8 cellular contexts compared by ENCODE assay signal in the genomic region with DNA sequence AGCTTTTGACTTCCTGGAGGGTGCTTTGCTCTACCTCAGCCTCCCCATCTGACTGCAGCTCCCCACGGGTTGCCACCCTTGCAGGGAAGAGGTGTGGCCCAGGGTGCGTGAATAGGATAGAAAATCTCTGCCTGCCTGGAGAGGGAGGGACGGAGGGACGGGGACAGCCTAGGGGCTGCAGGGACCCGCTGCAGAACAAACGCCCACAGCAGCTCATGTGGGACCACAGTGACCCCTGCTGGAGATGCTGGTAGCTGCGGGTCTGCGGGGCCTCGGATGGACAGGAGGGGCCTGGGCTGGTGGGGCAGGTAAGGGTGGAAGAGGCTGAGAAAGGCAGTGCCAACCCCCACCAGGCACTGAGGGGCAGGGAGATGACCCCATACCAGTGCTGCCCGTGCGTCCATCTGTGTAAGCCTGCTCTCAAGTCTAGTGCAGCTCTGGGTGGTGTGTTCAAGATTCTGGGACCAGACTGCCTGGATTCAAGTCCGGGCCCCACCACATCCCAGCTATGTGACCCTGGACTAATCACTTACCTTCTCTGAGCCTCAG.
A peak's percentile ranks its signal among the peaks of the same experiment; 100 is the strongest.
DNase-seq lines count a peak whose midpoint lies in the region; ATAC-seq and TF ChIP-seq lines count a peak whose summit lies in the region.

No MANE protein-coding gene starts in this region.

- TF ChIP-seq CTCF in VCaP (conservative IDR thresholded peaks at IDR 0.05) (peak; percentile 97), brain microvascular endothelial cell (IDR thresholded peaks at IDR 0.05; ENCODE audit: low read depth, low read length, missing control alignments) (peak; percentile 95)

- H3K27me3 ChIP-seq in brain microvascular endothelial cell (replicated peaks) = no peaks in the 10 kb centered on the region

- in situ Hi-C loops in brain microvascular endothelial cell (cut with HindIII; ENCODE audit: low pct_ligation_motif_present, low sequenced_read_pairs) = no loop called here

- peaks cover 88% of the 10 kb centered on the region for H3K36me3 ChIP-seq in brain microvascular endothelial cell (replicated peaks)

- ATAC-seq in GM21529 (IDR thresholded peaks at IDR 0.05; ENCODE audit: unreplicated experiment) = no peak

- H3K4me3 ChIP-seq in brain microvascular endothelial cell (ENCODE audit: low read depth, low read length) = no peak overlapping the region

- H3K27ac ChIP-seq in VCaP (no peak overlapping the region; the same call in 1 of the 2 replicates), brain microvascular endothelial cell (no peak overlapping the region)

- peak; percentile 88 for DNase-seq in DMS 273 (lab: John Stamatoyannopoulos, UW; ENCODE audit: unreplicated experiment)
- DNase-seq in DMS 273 treated with DMSO at 0.1 percent for 48 hours (lab: John Stamatoyannopoulos, UW) = no peak
- DNase-seq in NCI-H1105 treated with DMSO at 0.1 percent for 48 hours (lab: John Stamatoyannopoulos, UW) = peak; percentile 60
- DNase-seq in brain microvascular endothelial cell = no peak
- DNase-seq in iris pigment epithelial cell (ENCODE audit: low read depth) = peak; percentile 35
- DNase-seq in stimulated activated CD4-positive, alpha-beta T cell treated with anti-CD3 and anti-CD28 coated beads, Interleukin-1b, Interleukin-23, amount 100 ng/mL, for 24 hours (ENCODE audit: low read depth in 4 of 4, low spot score in 1 of 4) = peak; percentile 36 to 56 (median 50)

Comparison
In these comparisons a context has a peak if more than half of its experiments do, and no peak if none do; other contexts are left out.
1. DNase-seq: peak in DMS 273 (single experiment), NCI-H1105 treated with DMSO at 0.1 percent for 48 hours (single experiment), iris pigment epithelial cell (single experiment) and stimulated activated CD4-positive, alpha-beta T cell treated with anti-CD3 and anti-CD28 coated beads, Interleukin-1b, Interleukin-23, amount 100 ng/mL, for 24 hours (4 of 4); none in DMS 273 treated with DMSO at 0.1 percent for 48 hours (single experiment) and brain microvascular endothelial cell (single experiment).